39 cellular contexts compared by ENCODE assay signal in the genomic region with DNA sequence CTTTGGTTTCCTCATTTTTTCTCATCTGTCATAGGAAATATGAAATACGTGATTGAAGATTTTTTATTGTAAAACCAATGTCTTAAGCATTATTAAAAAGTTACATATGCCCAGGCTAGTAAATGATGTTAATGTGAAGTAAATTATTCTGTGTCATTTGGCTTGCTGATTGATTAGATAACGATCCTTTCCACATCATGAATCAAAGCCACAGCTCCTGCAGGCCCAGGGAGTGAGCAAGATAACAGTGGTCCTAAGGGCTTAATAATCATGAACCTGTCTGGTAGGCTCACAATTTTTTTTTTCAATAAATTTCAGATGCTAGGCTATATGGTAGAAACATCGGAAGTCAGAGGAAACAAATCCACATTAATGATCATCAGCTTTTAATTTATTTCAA.
"Had no signal": no experiment of that assay in that cellular context is flagged by ENCODE, and none has a peak within 500 bp of the region (broad histone marks: within the 10 kb centered on the region; RNA-seq: fewer than 3 reads in every experiment).

No MANE protein-coding gene starts in this region.

- H3K36me3 Mint-ChIP-seq: activated naive CD4-positive, alpha-beta T cell treated with anti-CD3 and anti-CD28 coated beads, Interleukin-2, amount 10 ng/mL, durations not matched to agents 7 days and 5 days; activated naive CD4-positive, alpha-beta T cell treated with anti-CD3 and anti-CD28 coated beads, Interleukin-2, amount 50 U/mL, for 24 hours; activated naive CD4-positive, alpha-beta T cell treated with anti-CD3 and anti-CD28 coated beads, Interleukin-2, amount 50 U/mL, for 72 hours; activated naive CD8-positive, alpha-beta T cell; activated naive CD8-positive, alpha-beta T cell treated with anti-CD3 and anti-CD28 coated beads for 36 hours; activated naive CD8-positive, alpha-beta T cell treated with anti-CD3 and anti-CD28 coated beads, Interleukin-2, amount 10 ng/mL, durations not matched to agents 7 days and 5 days; brain had no signal

- H3K27ac Mint-ChIP-seq: activated naive CD4-positive, alpha-beta T cell treated with anti-CD3 and anti-CD28 coated beads for 36 hours; activated naive CD4-positive, alpha-beta T cell treated with anti-CD3 and anti-CD28 coated beads, Interleukin-2, amount 10 ng/mL, durations not matched to agents 7 days and 5 days; activated naive CD4-positive, alpha-beta T cell treated with anti-CD3 and anti-CD28 coated beads, Interleukin-2, amount 50 U/mL, for 24 hours; activated naive CD4-positive, alpha-beta T cell treated with anti-CD3 and anti-CD28 coated beads, Interleukin-2, amount 50 U/mL, for 72 hours; activated naive CD8-positive, alpha-beta T cell; activated naive CD8-positive, alpha-beta T cell treated with anti-CD3 and anti-CD28 coated beads for 36 hours; activated naive CD8-positive, alpha-beta T cell treated with anti-CD3 and anti-CD28 coated beads, Interleukin-2, amount 10 ng/mL, durations not matched to agents 7 days and 5 days; activated naive CD8-positive, alpha-beta T cell treated with anti-CD3 and anti-CD28 coated beads, Interleukin-2, amount 50 U/mL, for 24 hours; activated T-cell treated with anti-CD3 and anti-CD28 coated beads, Interleukin-2, amount 50 U/mL, for 24 hours; activated T-cell treated with anti-CD3 and anti-CD28 coated beads, Interleukin-2, amount 50 U/mL, for 72 hours; activated T-helper 1 cell treated with anti-CD3 and anti-CD28 coated beads, Interleukin-12 subunit alpha, Interleukin-12 subunit beta, Interleukin-2, Interleukin-4 antibody, amounts not matched to agents 30 ng/mL and 10 ng/mL and 1 ng/mL, durations not matched to agents 14 hours and 24 hours and 36 hours; activated T-helper 17 cell treated with anti-CD3 and anti-CD28 coated beads, Interleukin-2, amount 50 U/mL, for 72 hours; activated T-helper 2 cell treated with anti-CD3 and anti-CD28 coated beads, Interferon-gamma antibody, Interleukin-2, Interleukin-4, amounts not matched to agents 10 μg/mL and 5 μg/mL and 100 μg/mL, durations not matched to agents 14 hours and 24 hours and 36 hours; brain had no signal

- H3K4me3 ChIP-seq: adrenal gland, ascending aorta, body of pancreas, breast epithelium, cardiac muscle cell had no signal

- H3K27ac ChIP-seq: adrenal gland, ascending aorta, body of pancreas, brain microvascular endothelial cell, breast epithelium, cardiac muscle cell had no signal

- H3K9me3 ChIP-seq: adrenal gland, ascending aorta, body of pancreas had no signal

- H3K4me1 ChIP-seq: adrenal gland, ascending aorta, body of pancreas, breast epithelium had no signal

- DNase-seq: activated effector memory CD4-positive, alpha-beta T cell treated with anti-CD3 and anti-CD28 coated beads, Interleukin-2, amount 50 U/mL, for 16 hours; activated effector memory CD4-positive, alpha-beta T cell treated with Interleukin-2 at 50 U/mL for 16 hours; activated gamma-delta T cell; activated gamma-delta T cell treated with Interleukin-2 at 50 U/mL for 16 hours; activated naive CD4-positive, alpha-beta T cell; activated naive CD4-positive, alpha-beta T cell treated with anti-CD3 and anti-CD28 coated beads for 36 hours; activated naive CD4-positive, alpha-beta T cell treated with anti-CD3 and anti-CD28 coated beads, Interleukin-2, amount 10 ng/mL, durations not matched to agents 7 days and 5 days; activated naive CD4-positive, alpha-beta T cell treated with anti-CD3 and anti-CD28 coated beads, Interleukin-2, amount 50 U/mL, for 16 hours; activated naive CD4-positive, alpha-beta T cell treated with Interleukin-2 at 50 U/mL for 16 hours; activated naive CD8-positive, alpha-beta T cell treated with anti-CD3 and anti-CD28 coated beads for 36 hours; activated naive CD8-positive, alpha-beta T cell treated with anti-CD3 and anti-CD28 coated beads, Interleukin-2, amount 10 ng/mL, durations not matched to agents 7 days and 5 days; activated naive CD8-positive, alpha-beta T cell treated with anti-CD3 and anti-CD28 coated beads, Interleukin-2, amount 50 U/mL, for 24 hours; activated T-cell treated with anti-CD3 and anti-CD28 coated beads, Interleukin-2, amount 50 U/mL, for 24 hours; activated T-cell treated with anti-CD3 and anti-CD28 coated beads, Interleukin-2, amount 50 U/mL, for 4 hours; activated T-cell treated with anti-CD3 and anti-CD28 coated beads, Interleukin-2, amount 50 U/mL, for 48 hours; activated T-cell treated with anti-CD3 and anti-CD28 coated beads, Interleukin-2, amount 50 U/mL, for 72 hours; adrenal gland; amniotic stem cell; amygdala; anterior cingulate cortex; aorta; body of pancreas; brain microvascular endothelial cell; caudate nucleus; central memory CD4-positive, alpha-beta T cell; cerebellar nuclear complex had no signal

- H3K4me1 Mint-ChIP-seq: activated naive CD4-positive, alpha-beta T cell treated with anti-CD3 and anti-CD28 coated beads, Interleukin-2, amount 10 ng/mL, durations not matched to agents 7 days and 5 days; activated naive CD4-positive, alpha-beta T cell treated with anti-CD3 and anti-CD28 coated beads, Interleukin-2, amount 50 U/mL, for 24 hours; activated naive CD8-positive, alpha-beta T cell treated with anti-CD3 and anti-CD28 coated beads for 36 hours; activated naive CD8-positive, alpha-beta T cell treated with anti-CD3 and anti-CD28 coated beads, Interleukin-2, amount 10 ng/mL, durations not matched to agents 7 days and 5 days; activated naive CD8-positive, alpha-beta T cell treated with anti-CD3 and anti-CD28 coated beads, Interleukin-2, amount 50 U/mL, for 24 hours; activated T-helper 17 cell treated with anti-CD3 and anti-CD28 coated beads, Interleukin-2, amount 50 U/mL, for 72 hours; central memory CD8-positive, alpha-beta T cell had no signal

- H3K27me3 Mint-ChIP-seq: activated naive CD4-positive, alpha-beta T cell treated with anti-CD3 and anti-CD28 coated beads, Interleukin-2, amount 10 ng/mL, durations not matched to agents 7 days and 5 days; activated naive CD4-positive, alpha-beta T cell treated with anti-CD3 and anti-CD28 coated beads, Interleukin-2, amount 50 U/mL, for 24 hours; activated naive CD8-positive, alpha-beta T cell; activated naive CD8-positive, alpha-beta T cell treated with anti-CD3 and anti-CD28 coated beads, Interleukin-2, amount 50 U/mL, for 24 hours; activated T-cell treated with anti-CD3 and anti-CD28 coated beads, Interleukin-2, amount 50 U/mL, for 24 hours; activated T-helper 17 cell treated with anti-CD3 and anti-CD28 coated beads, Interleukin-2, amount 50 U/mL, for 72 hours; central memory CD8-positive, alpha-beta T cell had no signal

- ATAC-seq: activated naive CD4-positive, alpha-beta T cell treated with anti-CD3 and anti-CD28 coated beads, Interleukin-2, amount 50 U/mL, for 72 hours; activated naive CD8-positive, alpha-beta T cell treated with anti-CD3 and anti-CD28 coated beads, Interleukin-2, amount 50 U/mL, for 24 hours; activated T-cell treated with anti-CD3 and anti-CD28 coated beads, Interleukin-2, amount 50 U/mL, for 4 hours; activated T-cell treated with anti-CD3 and anti-CD28 coated beads, Interleukin-2, amount 50 U/mL, for 72 hours; activated T-helper 17 cell treated with anti-CD3 and anti-CD28 coated beads, Interleukin-2, amount 50 U/mL, for 72 hours; body of pancreas had no signal

- H3K27me3 ChIP-seq: adrenal gland, ascending aorta, body of pancreas, brain microvascular endothelial cell, breast epithelium, cardiac muscle cell had no signal

- H3K4me3 Mint-ChIP-seq: activated naive CD4-positive, alpha-beta T cell treated with anti-CD3 and anti-CD28 coated beads for 36 hours; activated naive CD4-positive, alpha-beta T cell treated with anti-CD3 and anti-CD28 coated beads, Interleukin-2, amount 10 ng/mL, durations not matched to agents 7 days and 5 days; activated naive CD4-positive, alpha-beta T cell treated with anti-CD3 and anti-CD28 coated beads, Interleukin-2, amount 50 U/mL, for 24 hours; activated naive CD8-positive, alpha-beta T cell; activated naive CD8-positive, alpha-beta T cell treated with anti-CD3 and anti-CD28 coated beads for 36 hours; activated naive CD8-positive, alpha-beta T cell treated with anti-CD3 and anti-CD28 coated beads, Interleukin-2, amount 10 ng/mL, durations not matched to agents 7 days and 5 days; activated naive CD8-positive, alpha-beta T cell treated with anti-CD3 and anti-CD28 coated beads, Interleukin-2, amount 50 U/mL, for 24 hours; activated T-cell treated with anti-CD3 and anti-CD28 coated beads, Interleukin-2, amount 50 U/mL, for 24 hours; activated T-cell treated with anti-CD3 and anti-CD28 coated beads, Interleukin-2, amount 50 U/mL, for 4 hours; activated T-cell treated with anti-CD3 and anti-CD28 coated beads, Interleukin-2, amount 50 U/mL, for 72 hours; activated T-helper 1 cell treated with anti-CD3 and anti-CD28 coated beads, Interleukin-12 subunit alpha, Interleukin-12 subunit beta, Interleukin-2, Interleukin-4 antibody, amounts not matched to agents 30 ng/mL and 10 ng/mL and 1 ng/mL, durations not matched to agents 14 hours and 24 hours and 36 hours; activated T-helper 17 cell treated with anti-CD3 and anti-CD28 coated beads, Interleukin-2, amount 50 U/mL, for 72 hours; brain; central memory CD8-positive, alpha-beta T cell had no signal

- FAIRE-seq: astrocyte, bronchial epithelial cell had no signal

- H3K9me3 Mint-ChIP-seq: activated naive CD4-positive, alpha-beta T cell treated with anti-CD3 and anti-CD28 coated beads for 36 hours; activated naive CD4-positive, alpha-beta T cell treated with anti-CD3 and anti-CD28 coated beads, Interleukin-2, amount 10 ng/mL, durations not matched to agents 7 days and 5 days; activated naive CD8-positive, alpha-beta T cell treated with anti-CD3 and anti-CD28 coated beads, Interleukin-2, amount 50 U/mL, for 24 hours; activated T-helper 1 cell treated with anti-CD3 and anti-CD28 coated beads, Interleukin-12 subunit alpha, Interleukin-12 subunit beta, Interleukin-2, Interleukin-4 antibody, amounts not matched to agents 30 ng/mL and 10 ng/mL and 1 ng/mL, durations not matched to agents 14 hours and 24 hours and 36 hours; activated T-helper 17 cell treated with anti-CD3 and anti-CD28 coated beads, Interleukin-2, amount 50 U/mL, for 72 hours had no signal

- H3K36me3 ChIP-seq: adrenal gland, ascending aorta, brain microvascular endothelial cell, breast epithelium, cardiac muscle cell had no signal
